12 cellular contexts compared by ENCODE assay signal in genomic region chr19:38734176-38734425, GRCh38. TPM values are rescaled to one million over a fixed set of nuclear protein-coding genes. Genes with fewer than 3 reads are reported as not detected.
DNase-seq lines count a peak whose midpoint lies in the region; ATAC-seq, FAIRE-seq and TF ChIP-seq lines count a peak whose summit lies in the region.
"Had no signal": no experiment of that assay in that cellular context is flagged by ENCODE, and none has a peak within 500 bp of the region (broad histone marks: within the 10 kb centered on the region; RNA-seq: fewer than 3 reads in every experiment).

No MANE protein-coding gene starts in this region.

- H3K4me3 Mint-ChIP-seq in CD8-positive, alpha-beta memory T cell: peak overlapping the region; percentile 83 to 91 (median 88)

- POLR2A ChIA-PET in CD8-positive, alpha-beta memory T cell (lab: Charles Lee): interaction anchor here (1.0 to 2.1 kb wide), 8 partner anchors 36 to 196 kb away, joined by 3 to 6 read pairs (median 5); partner anchors contain the start of genes ACTN4, MRPS12, RINL and SARS2
- POLR2A ChIA-PET in IMR-90 (lab: Charles Lee; ENCODE audit: unreplicated experiment): no interaction called here

- peaks cover 0 to 27% (median 6%) of the 10 kb centered on the region in 3 donors for H3K36me3 Mint-ChIP-seq in CD8-positive, alpha-beta memory T cell
- H3K36me3 Mint-ChIP-seq: activated naive CD4-positive, alpha-beta T cell treated with anti-CD3 and anti-CD28 coated beads, Interleukin-2, amount 50 U/mL, for 24 hours had no signal

- no peak for TF ChIP-seq RAD21 in IMR-90 (IDR thresholded peaks at IDR 0.05; ENCODE audit: low read length)

- intact Hi-C loops in IMR-90 (cut with micrococcal nuclease) (loop anchor here (5.0 kb wide), 1 partner anchor 98 kb away; the partner anchor contains the start of gene ECH1), psoas muscle (cut with DNase I) (loop anchor here in 1 of 2 donors (5.0 kb wide), 1 partner anchor 198 kb away; the partner anchor contains the start of genes MRPS12 and SARS2)

- H3K9me3 ChIP-seq in CD8-positive, alpha-beta memory T cell (ENCODE audit: low read length): no peaks in the 10 kb centered on the region
- H3K9me3 ChIP-seq in IMR-90 (ENCODE audit: control insufficient read depth, insufficient read depth, low read length) (no peaks in the 10 kb centered on the region), duodenal mucosa (ENCODE audit: control insufficient read depth in 1 of 2, low read length in 2 of 2) (no peaks in the 10 kb centered on the region), psoas muscle (no peaks in the 10 kb centered on the region)

- H4K8ac ChIP-seq in IMR-90 (ENCODE audit: low read depth in 2 of 2, low read length in 2 of 2): no peak overlapping the region

- peak overlapping the region; percentile 86 to 97 (median 88) for H3K27ac Mint-ChIP-seq in CD8-positive, alpha-beta memory T cell

- no peak overlapping the region for H4K5ac ChIP-seq in IMR-90 (ENCODE audit: low read depth, low read length)

- H3K9ac ChIP-seq in IMR-90 (ENCODE audit: low read depth, low read length) (no peak overlapping the region), duodenal mucosa (ENCODE audit: low read depth in 1 of 2, low read length in 2 of 2) (peak overlapping the region; percentile 25 to 56)

- H3K4me3 ChIP-seq in CD8-positive, alpha-beta memory T cell (ENCODE audit: low read length): peak overlapping the region; percentile 56
- H3K4me3 ChIP-seq in IMR-90 (ENCODE audit: insufficient read depth, low read depth, low read length): no peak overlapping the region
- peak overlapping the region in 1 of 2 donors; percentile 63 for H3K4me3 ChIP-seq in duodenal mucosa (ENCODE audit: low read depth in 1 of 2, low read length in 2 of 2)
- H3K4me3 ChIP-seq in psoas muscle: no peak overlapping the region

- H3K27me3 Mint-ChIP-seq in CD8-positive, alpha-beta memory T cell: peaks cover 0 to 4% of the 10 kb centered on the region in 2 donors

- H3K4me1 ChIP-seq in CD8-positive, alpha-beta memory T cell (ENCODE audit: insufficient read depth, low read length): peaks cover 22% of the 10 kb centered on the region
- H3K4me1 ChIP-seq in IMR-90 (ENCODE audit: control insufficient read depth, insufficient read depth, low read length) (peaks cover 13% of the 10 kb centered on the region), duodenal mucosa (ENCODE audit: control insufficient read depth in 1 of 2, insufficient read depth in 2 of 2, low read length in 2 of 2) (peaks cover 42 to 48% of the 10 kb centered on the region in 2 donors), psoas muscle (peaks cover 8% of the 10 kb centered on the region)

- H3K4me1 Mint-ChIP-seq in CD8-positive, alpha-beta memory T cell: peaks cover 35 to 70% (median 37%) of the 10 kb centered on the region in 3 donors

- 0 out of 2 replicates have a peak, but pooled peaks cover 3% of the 10 kb centered on the region for H3K9me1 ChIP-seq in IMR-90 (ENCODE audit: insufficient read depth, low read length)

- no TSS peak for BruUV-seq in IMR-90 (replicated peaks; lab: Mats Ljungman, UMichigan)

- TF ChIP-seq CTCF in IMR-90 (conservative IDR thresholded peaks at IDR 0.05; ENCODE audit: low read depth, low read length) (no peak), psoas muscle (IDR thresholded peaks at IDR 0.05) (no peak)

- H3K36me3 ChIP-seq in CD8-positive, alpha-beta memory T cell (ENCODE audit: insufficient read depth, low read length): no peaks in the 10 kb centered on the region
- peaks cover 21% of the 10 kb centered on the region for H3K36me3 ChIP-seq in IMR-90 (ENCODE audit: control insufficient read depth, insufficient read depth, low read length)
- H3K36me3 ChIP-seq in duodenal mucosa (ENCODE audit: control insufficient read depth in 1 of 2, insufficient read depth in 2 of 2, low read length in 2 of 2): peaks cover 16 to 20% of the 10 kb centered on the region in 2 donors
- H3K36me3 ChIP-seq in psoas muscle (ENCODE audit: insufficient read depth in 1 of 2, low read depth in 1 of 2): peaks cover 0 to 29% of the 10 kb centered on the region in 2 donors

- no peak overlapping the region for H4K91ac ChIP-seq in IMR-90 (ENCODE audit: insufficient read depth, low read depth, low read length)

- H3K27me3 ChIP-seq in CD8-positive, alpha-beta memory T cell (ENCODE audit: insufficient read depth, low read length, poor library complexity, severe bottlenecking): no peaks in the 10 kb centered on the region
- H3K27me3 ChIP-seq in IMR-90 (ENCODE audit: control insufficient read depth, insufficient read depth, low read length): no peaks in the 10 kb centered on the region
- H3K27me3 ChIP-seq in duodenal mucosa (ENCODE audit: control insufficient read depth in 1 of 2, insufficient read depth in 2 of 2, low read length in 2 of 2): no peaks in the 10 kb centered on the region
- peaks cover 0 to 8% (median 3%) of the 10 kb centered on the region in 3 donors for H3K27me3 ChIP-seq in psoas muscle (ENCODE audit: insufficient read depth in 3 of 3, low read length in 2 of 3)

- no peak overlapping the region for H3K4ac ChIP-seq in IMR-90 (ENCODE audit: low read depth, low read length)

- no peak overlapping the region for H2AK9ac ChIP-seq in IMR-90 (replicated peaks; ENCODE audit: low read depth, low read length, poor library complexity)

- peaks cover 0 to 1% (median 0%) of the 10 kb centered on the region in 5 donors for H3K9me3 Mint-ChIP-seq in CD8-positive, alpha-beta memory T cell
- H3K9me3 Mint-ChIP-seq: activated naive CD4-positive, alpha-beta T cell treated with anti-CD3 and anti-CD28 coated beads, Interleukin-2, amount 50 U/mL, for 24 hours had no signal

- no peak overlapping the region for H2BK5ac ChIP-seq in IMR-90 (ENCODE audit: low read depth, low read length, poor library complexity, severe bottlenecking)

- H4K20me1 ChIP-seq in IMR-90 (ENCODE audit: insufficient read depth, low read length): peaks cover 23% of the 10 kb centered on the region

- H3K79me1 ChIP-seq in IMR-90 (ENCODE audit: low read depth in 1 of 2, low read length in 2 of 2): peaks cover 4 to 15% of the 10 kb centered on the region in 2 experiments; a peak in 2 of 4 replicates

- no peak for FAIRE-seq in RCC 7860 (lab: Jason Lieb, UNC)
- FAIRE-seq: H54 had no signal

- no peak overlapping the region for H2BK20ac ChIP-seq in IMR-90 (ENCODE audit: low read depth, low read length)

- H2AFZ ChIP-seq in IMR-90 (replicated peaks; ENCODE audit: low read length, poor library complexity): no peak overlapping the region

- WGBS in IMR-90 (ENCODE audit: extremely low coverage in 2 of 2, insufficient read length in 1 of 2), 2 experiments: no CpG with 5 or more reads among the region's 4 CpGs
- 69 to 78% (median 76%) methylated on average over 4 of the region's 4 CpGs for WGBS in psoas muscle, 3 donors

- peak; percentile 5; the same call in 1 of the 2 replicates for TF ChIP-seq POLR2A in IMR-90 (IDR thresholded peaks at IDR 0.05; ENCODE audit: low read depth, low read length)

- dilution Hi-C loops in IMR-90 (cut with HindIII; ENCODE audit: low sequenced_read_pairs, unreplicated experiment): no loop called here

- no peak overlapping the region for H2BK15ac ChIP-seq in IMR-90 (ENCODE audit: low read depth, low read length)

- H3K18ac ChIP-seq in IMR-90 (ENCODE audit: low read depth, low read length): no peak overlapping the region

- CTCF ChIA-PET in CD8-positive, alpha-beta memory T cell (lab: Charles Lee): interaction anchor here (1.2 to 3.0 kb wide), 6 partner anchors 36 to 388 kb away, joined by 3 to 16 read pairs (median 10); partner anchors contain the start of genes FAM98C, MRPS12 and SARS2
- CTCF ChIA-PET in IMR-90 (lab: Yijun Ruan, JAX): no interaction called here

- H3K23ac ChIP-seq in IMR-90 (ENCODE audit: low read depth, low read length): no peak overlapping the region

- H2AK5ac ChIP-seq in IMR-90 (ENCODE audit: low read depth, low read length): no peak overlapping the region

- H3K27ac ChIP-seq in CD8-positive, alpha-beta memory T cell (ENCODE audit: low read depth, low read length): peak overlapping the region; percentile 54
- H3K27ac ChIP-seq in IMR-90 (ENCODE audit: insufficient read depth, low read length) (no peak overlapping the region), duodenal mucosa (ENCODE audit: low read depth, low read length) (peak overlapping the region; percentile 76), psoas muscle (peak overlapping the region; percentile 46)

- H2BK120ac ChIP-seq in IMR-90 (ENCODE audit: low read depth, low read length): no peak overlapping the region

- in situ Hi-C loops in IMR-90 (cut with MboI; ENCODE audit: low sequenced_read_pairs): loop anchor here (25.0 kb wide), 1 partner anchor 178 kb away; the partner anchor contains the start of gene CCER2

- no peak for DNase-seq in CD8-positive, alpha-beta memory T cell
- DNase-seq in IMR-90 (no peak), psoas muscle (no peak), RCC 7860 (ENCODE audit: low spot score) (no peak), OCI-M1 (lab: John Stamatoyannopoulos, UW) (no peak), NCI-H524 treated with DMSO at 0.1 percent for 48 hours (lab: John Stamatoyannopoulos, UW) (no peak)
- DNase-seq in activated CD8-positive, alpha-beta memory T cell treated with anti-CD3 and anti-CD28 coated beads, Interleukin-2, amount 50 U/mL, for 4 hours: no peak

- H3K14ac ChIP-seq in IMR-90 (replicated peaks; ENCODE audit: low read depth, low read length): no peak overlapping the region

- no peak overlapping the region for H3K56ac ChIP-seq in IMR-90 (ENCODE audit: extremely low read depth, insufficient read depth, low read length)

- H3K4me2 ChIP-seq in IMR-90 (ENCODE audit: low read depth, low read length): no peak overlapping the region

- ATAC-seq in IMR-90 (ENCODE audit: low read depth) (0 out of 2 replicates have a peak, but pooled peaks have one; percentile 2), psoas muscle (peak in 1 of 4 donors; percentile 3)

RNA-seq across cellular contexts. Expression of gene CAPN12, which starts 10.2 kb away (rescaled TPM):
- total RNA-seq in CD8-positive, alpha-beta memory T cell: 1 to 10 TPM; 5.2 to 5.3 TPM
- polyA plus RNA-seq in CD8-positive, alpha-beta memory T cell: 19.5 TPM
- total RNA-seq in IMR-90 (2012; rRNA removed) (0.18 TPM in 1 of 2 replicates, not detected in the other), psoas muscle (under 1 TPM; 0.32 to 0.64 (median 0.52) TPM)
- polyA plus RNA-seq in IMR-90 (2012; rRNA removed) (0.97 and 0.99 TPM in 2 replicates), psoas muscle (under 1 TPM; 0.27 to 0.35 (median 0.34) TPM)
- 0.27 and 0.67 TPM in 2 replicates for polyA plus RNA-seq in IMR-90 (2012; cell fraction: cytosol; rRNA removed)
- 8.4 and 12.7 TPM in 2 replicates for polyA plus RNA-seq in IMR-90 (2012; cell fraction: nucleus; rRNA removed; ENCODE audit: low replicate concordance)

RNA-seq across cellular contexts. Expression of gene LGALS7, which starts 39.2 kb away (rescaled TPM):
- total RNA-seq in CD8-positive, alpha-beta memory T cell: not detected
- not detected for polyA plus RNA-seq in CD8-positive, alpha-beta memory T cell
- total RNA-seq in IMR-90 (2012; rRNA removed) (not detected in 2 replicates), psoas muscle (not detected)
- polyA plus RNA-seq in IMR-90 (2012; rRNA removed) (not detected in 2 replicates), psoas muscle (not detected)
- polyA plus RNA-seq in IMR-90 (2012; cell fraction: cytosol; rRNA removed): not detected in 2 replicates
- polyA plus RNA-seq in IMR-90 (2012; cell fraction: nucleus; rRNA removed; ENCODE audit: low replicate concordance): not detected in 2 replicates
- total RNA-seq: fibroblast of villous mesenchyme, renal cortical epithelial cell had no signal

RNA-seq across cellular contexts. Expression of gene LGALS7B, which starts 54.9 kb away (rescaled TPM):
- total RNA-seq in CD8-positive, alpha-beta memory T cell: not detected
- polyA plus RNA-seq in CD8-positive, alpha-beta memory T cell: not detected
- total RNA-seq in IMR-90 (2012; rRNA removed) (not detected in 2 replicates), psoas muscle (not detected)
- polyA plus RNA-seq in IMR-90 (2012; rRNA removed) (not detected in 2 replicates), psoas muscle (under 1 TPM in 1 of 3 donors, not detected in 2; 0.91 TPM)
- polyA plus RNA-seq in IMR-90 (2012; cell fraction: cytosol; rRNA removed): not detected in 2 replicates
- polyA plus RNA-seq in IMR-90 (2012; cell fraction: nucleus; rRNA removed; ENCODE audit: low replicate concordance): not detected in 2 replicates
- total RNA-seq: fibroblast of villous mesenchyme, renal cortical epithelial cell had no signal
